ENCODE assay signal across 21 cellular contexts in genomic region chr7:94423116-94423515, GRCh38. TPM values are rescaled to one million over a fixed set of nuclear protein-coding genes. Genes with fewer than 3 reads are reported as not detected.
DNase-seq lines count a peak whose midpoint lies in the region; ATAC-seq and TF ChIP-seq lines count a peak whose summit lies in the region.
"Had no signal": no experiment of that assay in that cellular context is flagged by ENCODE, and none has a peak within 500 bp of the region (broad histone marks: within the 10 kb centered on the region; RNA-seq: fewer than 3 reads in every experiment).

No MANE protein-coding gene starts in this region.

- no peak for ATAC-seq in GM21390 (IDR thresholded peaks at IDR 0.05; ENCODE audit: unreplicated experiment)
- ATAC-seq: A549 had no signal

- 75 to 79% methylated on average over 1 of the region's 1 CpG for WGBS in sigmoid colon, 2 donors
- WGBS in prostate gland: 67% methylated on average over 1 of the region's 1 CpG

- peaks cover 58 to 100% (median 92%) of the 10 kb centered on the region in 4 donors for H3K36me3 ChIP-seq in sigmoid colon
- no peaks in the 10 kb centered on the region for H3K36me3 ChIP-seq in prostate gland
- peaks cover 0 to 48% (median 0%) of the 10 kb centered on the region in 3 donors for H3K36me3 ChIP-seq in Peyer's patch
- H3K36me3 ChIP-seq: BLaER1 had no signal

- TF ChIP-seq POLR2A in sigmoid colon (IDR thresholded peaks at IDR 0.05) (no peak), prostate gland (IDR thresholded peaks at IDR 0.05) (no peak), Peyer's patch (IDR thresholded peaks at IDR 0.05) (no peak)

- H3K9me3 ChIP-seq in sigmoid colon (no peaks in the 10 kb centered on the region), prostate gland (no peaks in the 10 kb centered on the region), Peyer's patch (no peaks in the 10 kb centered on the region)
- H3K9me3 ChIP-seq: A549, BLaER1 had no signal

- peak; percentile 50 for DNase-seq in AG10803 (ENCODE audit: low read depth)
- DNase-seq in astrocyte of the spinal cord (ENCODE audit: low read depth, low spot score): peak; percentile 33
- DNase-seq in fibroblast of peridontal ligament (ENCODE audit: extremely low read depth): peak; percentile 43
- no peak for DNase-seq in sigmoid colon
- DNase-seq in NCI-H345 treated with DMSO at 0.1 percent for 48 hours (lab: John Stamatoyannopoulos, UW; ENCODE audit: unreplicated experiment): no peak
- DNase-seq in prostate gland (ENCODE audit: low spot score): no peak
- no peak for DNase-seq in Peyer's patch
- DNase-seq: activated CD4-positive, alpha-beta T cell treated with anti-CD3 and anti-CD28 coated beads, Interleukin-2, amount 50 U/mL, for 1 hour; activated CD8-positive, alpha-beta memory T cell treated with anti-CD3 and anti-CD28 coated beads, Interleukin-2, amount 50 U/mL, for 4 hours; activated naive CD8-positive, alpha-beta T cell treated with anti-CD3 and anti-CD28 coated beads for 36 hours; dermis blood vessel endothelial cell; foreskin melanocyte; hippocampal formation; NCI-H1105 treated with DMSO at 0.1 percent for 48 hours; NCI-H2107; NCI-H526 treated with DMSO at 0.1 percent for 48 hours had no signal

- TF ChIP-seq CTCF in AG10803 (conservative IDR thresholded peaks at IDR 0.05; ENCODE audit: low read length) (no peak), astrocyte of the spinal cord (IDR thresholded peaks at IDR 0.05; ENCODE audit: low read depth, low read length) (no peak), sigmoid colon (IDR thresholded peaks at IDR 0.05) (no peak), prostate gland (IDR thresholded peaks at IDR 0.05) (no peak), Peyer's patch (IDR thresholded peaks at IDR 0.05) (no peak)

- TF ChIP-seq EP300 in sigmoid colon (IDR thresholded peaks at IDR 0.05): no peak

- H3K4me1 ChIP-seq in sigmoid colon (peaks cover 0 to 41% (median 16%) of the 10 kb centered on the region in 4 donors), prostate gland (replicated peaks) (no peaks in the 10 kb centered on the region), Peyer's patch (no peaks in the 10 kb centered on the region)
- H3K4me1 ChIP-seq: A549, BLaER1 had no signal

- in situ Hi-C loops in astrocyte of the spinal cord (cut with HindIII; ENCODE audit: low sequenced_read_pairs): no loop called here

- H3K27ac ChIP-seq in sigmoid colon: peak overlapping the region; percentile 51 to 76 (median 64)
- no peak overlapping the region for H3K27ac ChIP-seq in prostate gland
- peak overlapping the region in 1 of 4 donors; percentile 35 for H3K27ac ChIP-seq in Peyer's patch
- H3K27ac ChIP-seq: A549, BLaER1, RWPE1, VCaP had no signal

- intact Hi-C loops in sigmoid colon (cut with DNase I): no loop called here
- intact Hi-C loops in prostate gland (cut with DNase I): no loop called here

- no peaks in the 10 kb centered on the region for H3K27me3 ChIP-seq in sigmoid colon
- no peaks in the 10 kb centered on the region for H3K27me3 ChIP-seq in prostate gland (replicated peaks; ENCODE audit: insufficient read depth)
- H3K27me3 ChIP-seq in Peyer's patch: no peaks in the 10 kb centered on the region
- H3K27me3 ChIP-seq: BLaER1 had no signal

- H3K4me3 ChIP-seq in AG10803 (ENCODE audit: low read length) (no peak overlapping the region), astrocyte of the spinal cord (ENCODE audit: low read depth, low read length) (no peak overlapping the region), sigmoid colon (no peak overlapping the region), prostate gland (no peak overlapping the region), Peyer's patch (no peak overlapping the region)
- H3K4me3 ChIP-seq: A549, BLaER1 had no signal

RNA-seq across cellular contexts. Expression of gene COL1A2, which starts 28.4 kb away (rescaled TPM):
- total RNA-seq in sigmoid colon: 1,000 to 10,000 TPM in 1 of 4 donors, 100 to 1,000 TPM in 2, 10 to 100 TPM in 1; 83.4 to 1,047 (median 197) TPM
- polyA plus RNA-seq in sigmoid colon: 100 to 1,000 TPM in 1 of 3 donors, 10 to 100 TPM in 2; 12.3 to 104 (median 19.2) TPM
- total RNA-seq in prostate gland: 100 to 1,000 TPM in 1 of 2 donors, 10 to 100 TPM in 1; 51.2 to 805 TPM
- total RNA-seq in Peyer's patch: 100 to 1,000 TPM in 1 of 4 donors, 10 to 100 TPM in 3; 28.0 to 404 (median 59.1) TPM

Comparison
In these comparisons a context has a peak if more than half of its experiments do, and no peak if none do; other contexts are left out.
1. DNase-seq: peak in AG10803 (single experiment), astrocyte of the spinal cord (single experiment) and fibroblast of peridontal ligament (single experiment); none in sigmoid colon (single experiment), NCI-H345 treated with DMSO at 0.1 percent for 48 hours (single experiment), prostate gland (single experiment) and Peyer's patch (0 of 3).
2. H3K27ac ChIP-seq: peak in sigmoid colon (4 of 4); none in prostate gland (0 of 2).